Comparison of ENCODE assay signal across 8 cellular contexts in the genomic region with DNA sequence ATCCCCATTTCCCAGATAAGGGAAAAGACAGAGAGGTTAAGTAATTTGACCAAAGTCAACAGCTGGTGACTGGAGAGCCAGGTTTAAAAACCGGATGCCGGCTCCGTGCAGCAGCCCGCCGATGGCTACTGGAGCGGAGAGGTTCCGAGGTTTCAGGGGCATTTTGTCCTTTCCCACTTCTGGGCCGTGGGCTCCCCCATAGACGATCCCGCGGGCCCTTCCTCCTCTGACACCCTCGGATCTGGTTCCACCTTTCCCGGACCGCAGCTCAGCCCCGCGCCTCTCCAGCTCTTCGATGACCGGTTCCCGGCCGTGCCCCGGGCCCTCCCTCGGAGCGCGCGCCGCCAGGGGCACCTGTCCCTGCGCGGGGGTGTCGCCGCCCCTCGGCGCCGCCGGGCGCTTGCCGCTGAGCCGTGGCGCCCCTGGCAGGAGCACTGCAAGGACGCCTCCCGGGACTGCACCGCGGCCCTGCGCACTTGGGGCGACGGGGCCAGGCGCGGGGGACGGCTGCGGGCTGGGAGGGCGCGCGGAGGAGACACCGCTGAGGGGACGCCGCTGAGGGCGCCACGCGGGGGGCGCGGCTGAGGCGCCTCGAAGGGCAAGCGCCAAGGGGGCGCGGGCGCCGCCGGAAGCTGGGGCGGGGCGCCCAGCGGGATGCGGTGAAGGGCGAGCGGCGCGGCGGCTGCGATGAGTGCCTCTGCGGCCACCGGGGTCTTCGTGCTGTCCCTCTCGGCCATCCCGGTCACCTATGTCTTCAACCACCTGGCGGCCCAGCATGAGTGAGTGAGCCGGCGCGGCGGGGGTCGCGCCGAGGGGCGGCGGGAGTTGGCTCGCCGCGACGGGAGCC. TPM values are rescaled to one million over a fixed set of nuclear protein-coding genes. Genes with fewer than 3 reads are reported as not detected.
DNase-seq lines count a peak whose midpoint lies in the region; ATAC-seq and TF ChIP-seq lines count a peak whose summit lies in the region.

TM6SF1 (plus strand) TSS at position 652 of the 847 bp plus-strand sequence; CDS start at position 688, 36 bp downstream.

- TF ChIP-seq POLR2A in GM18951 (IDR thresholded peaks at IDR 0.05; ENCODE audit: extremely low read depth, insufficient read depth, insufficient read length) (peak; percentile 24), thyroid gland (IDR thresholded peaks at IDR 0.05) (peak in 1 of 2 donors; percentile 40)

- H3K27ac ChIP-seq in SJCRH30 (peak within 1 kb of the TSS; percentile 5), lower lobe of right lung (peak within 1 kb of the TSS; percentile 92), thyroid gland (peak within 1 kb of the TSS; percentile 28 to 61 (median 39))

- 0 to 1% methylated on average over 41 to 45 of the region's 97 CpGs for WGBS in thyroid gland, 2 donors

- H3K4me3 ChIP-seq in AG10803 (ENCODE audit: low read length) (peak within 1 kb of the TSS; percentile 43), SJCRH30 (peak within 1 kb of the TSS; percentile 64), lower lobe of right lung (peak within 1 kb of the TSS; percentile 73), thyroid gland (replicated peaks in 1 of 3) (peak within 1 kb of the TSS; percentile 7 to 48 (median 27))

- H3K27me3 ChIP-seq in SJCRH30 (no peaks in the 10 kb centered on the region), lower lobe of right lung (ENCODE audit: low read depth) (peaks cover 8% of the 10 kb centered on the region), thyroid gland (no peaks in the 10 kb centered on the region)

- H3K36me3 ChIP-seq in SJCRH30 = no peaks in the 10 kb centered on the region
- H3K36me3 ChIP-seq in lower lobe of right lung = no peaks in the 10 kb centered on the region
- H3K36me3 ChIP-seq in thyroid gland = no peaks in the 10 kb centered on the region

- no peak for DNase-seq in AG10803 (ENCODE audit: low read depth)
- DNase-seq in SJCRH30 = peak; percentile 33 to 50
- peak in 1 of 2 donors; percentile 53 for DNase-seq in dermis microvascular lymphatic vessel endothelial cell (ENCODE audit: low read depth in 2 of 2)
- peak; percentile 64 for DNase-seq in lower lobe of right lung
- peak; percentile 67 to 70 for DNase-seq in thyroid gland
- DNase-seq in NK-92 treated with Interleukin-12 subunit alpha and Interleukin-12 subunit beta, amount 100 ng/mL, for 24 hours (lab: John Stamatoyannopoulos, UW) = no peak

- no peak for TF ChIP-seq CTCF in AG10803 (conservative IDR thresholded peaks at IDR 0.05; ENCODE audit: low read length)
- TF ChIP-seq CTCF in lower lobe of right lung (IDR thresholded peaks at IDR 0.05) = no peak
- peak in 3 of 6 experiments; percentile 10 to 20 (median 17) for TF ChIP-seq CTCF in thyroid gland (IDR thresholded peaks at IDR 0.05)

- no peaks in the 10 kb centered on the region for H3K9me3 ChIP-seq in SJCRH30 (replicated peaks)
- H3K9me3 ChIP-seq in lower lobe of right lung = no peaks in the 10 kb centered on the region
- H3K9me3 ChIP-seq in thyroid gland = no peaks in the 10 kb centered on the region

- intact Hi-C loops in lower lobe of right lung (cut with DNase I) (no loop called here), thyroid gland (cut with DNase I) (no loop called here)

- H3K4me1 ChIP-seq in SJCRH30 (peaks cover 3% of the 10 kb centered on the region; the same call in 1 of the 2 replicates), lower lobe of right lung (peaks cover 33% of the 10 kb centered on the region), thyroid gland (peaks cover 9 to 30% of the 10 kb centered on the region in 2 donors)

- ATAC-seq in lower lobe of right lung = peak; percentile 39 to 46
- no peak for ATAC-seq in GM18870 (IDR thresholded peaks at IDR 0.05; ENCODE audit: unreplicated experiment)

- in situ Hi-C loops in GM18951 (cut with MboI; ENCODE audit: low sequenced_read_pairs, unreplicated experiment) = no loop called here

RNA-seq across cellular contexts. Expression of gene TM6SF1, which starts in this region (rescaled TPM):
- 4.1 and 5.4 TPM in 2 replicates for total RNA-seq in SJCRH30 (2014; rRNA removed; shearing (Covaris generic))
- total RNA-seq in dermis microvascular lymphatic vessel endothelial cell (25.3 and 34.4 TPM in 2 replicates), lower lobe of right lung (31.2 TPM), thyroid gland (10 to 100 TPM in 3 of 4 donors, 1 to 10 TPM in 1; 7.8 to 19.9 (median 12.8) TPM)

Comparison
In these comparisons a context has a peak if more than half of its experiments do, and no peak if none do; other contexts are left out.
1. DNase-seq: peak in SJCRH30 (2 of 2), lower lobe of right lung (single experiment) and thyroid gland (2 of 2); none in AG10803 (single experiment) and NK-92 treated with Interleukin-12 subunit alpha and Interleukin-12 subunit beta, amount 100 ng/mL, for 24 hours (single experiment).
2. H3K27ac ChIP-seq: peak in every context shown above with its lines; median percentile 92 in lower lobe of right lung; 39 in thyroid gland; 5 in SJCRH30.
3. Peak in every context shown above with its lines, with median percentiles within 50 percentile points of each other: H3K4me3 ChIP-seq.